23 cellular contexts compared by ENCODE assay signal in genomic region chr21:35628331-35628730, GRCh38.
DNase-seq lines count a peak whose midpoint lies in the region; ATAC-seq and TF ChIP-seq lines count a peak whose summit lies in the region.
"Had no signal": no experiment of that assay in that cellular context is flagged by ENCODE, and none has a peak within 500 bp of the region (broad histone marks: within the 10 kb centered on the region; RNA-seq: fewer than 3 reads in every experiment).

No MANE protein-coding gene starts in this region.

- TF ChIP-seq CTCF in nephron progenitor cell (IDR thresholded peaks at IDR 0.05), result no peak

- ATAC-seq in aorta (ENCODE audit: low FRiP score), result no peak

- H3K27me3 ChIP-seq in aorta (ENCODE audit: control insufficient read depth in 1 of 2, insufficient read depth in 2 of 2, low read length in 1 of 2) (peaks cover 0 to 2% of the 10 kb centered on the region in 2 donors), HAP-1 (ENCODE audit: low read depth) (no peaks in the 10 kb centered on the region)
- no peaks in the 10 kb centered on the region for H3K27me3 ChIP-seq in CD4-positive, alpha-beta memory T cell (ENCODE audit: insufficient read depth, low read length)
- H3K27me3 ChIP-seq: MG63 had no signal

- no peaks in the 10 kb centered on the region for H3K36me3 Mint-ChIP-seq in nephron progenitor cell (ENCODE audit: low read depth)
- H3K36me3 Mint-ChIP-seq in CD4-positive, alpha-beta memory T cell, result no peaks in the 10 kb centered on the region

- POLR2A ChIA-PET in CD4-positive, alpha-beta memory T cell (lab: Charles Lee; ENCODE audit: partially characterized antibody), result no interaction called here

- H3K9me3 ChIP-seq in aorta (ENCODE audit: control insufficient read depth, low read length), result no peaks in the 10 kb centered on the region
- no peaks in the 10 kb centered on the region for H3K9me3 ChIP-seq in CD4-positive, alpha-beta memory T cell (ENCODE audit: control insufficient read depth in 1 of 2, low read length in 2 of 2)
- no peaks in the 10 kb centered on the region for H3K9me3 ChIP-seq in HAP-1
- H3K9me3 ChIP-seq: Caco-2, MG63 had no signal

- DNase-seq in Daoy (ENCODE audit: low read depth) (peak; percentile 21), NCI-H226 (peak; percentile 24), astrocyte of the hippocampus (ENCODE audit: low read depth, low spot score) (peak; percentile 28), nephron progenitor cell (no peak), aorta (no peak), NCI-H526 (lab: John Stamatoyannopoulos, UW) (no peak), HAP-1 (ENCODE audit: low spot score in 2 of 2) (no peak)
- no peak for DNase-seq in CD4-positive, alpha-beta memory T cell
- DNase-seq: 8988T; Caco-2; DMS153; HCEC 1CT; Kasumi-1; MG63; NCI-H1092 treated with DMSO at 0.1 percent for 48 hours; NCI-H2081; NCI-H2171 treated with DMSO at 0.1 percent for 48 hours; NCI-H446 treated with DMSO at 0.1 percent for 48 hours; NCI-H748 treated with DMSO at 0.1 percent for 48 hours; NK-92 treated with Interleukin-12 subunit alpha and Interleukin-12 subunit beta, amount 100 ng/mL, for 24 hours; SHP77 had no signal

- peaks cover 3% of the 10 kb centered on the region for H3K27me3 Mint-ChIP-seq in nephron progenitor cell (ENCODE audit: low read depth, poor library complexity)
- H3K27me3 Mint-ChIP-seq in CD4-positive, alpha-beta memory T cell, result peaks cover 19 to 21% of the 10 kb centered on the region in 2 donors

- H3K4me3 ChIP-seq in aorta (ENCODE audit: low read length in 2 of 2), result no peak overlapping the region
- H3K4me3 ChIP-seq in CD4-positive, alpha-beta memory T cell (ENCODE audit: low read length in 2 of 2), result no peak overlapping the region
- no peak overlapping the region for H3K4me3 ChIP-seq in HAP-1
- H3K4me3 ChIP-seq: MG63, SK-N-MC had no signal

- in situ Hi-C loops in HAP-1 (cut with MboI; ENCODE audit: low sequenced_read_pairs), result no loop called here

- H3K4me1 ChIP-seq in aorta (ENCODE audit: control insufficient read depth in 1 of 2, insufficient read depth in 2 of 2, low read length in 2 of 2) (no peaks in the 10 kb centered on the region), HAP-1 (no peaks in the 10 kb centered on the region)
- H3K4me1 ChIP-seq in CD4-positive, alpha-beta memory T cell (ENCODE audit: insufficient read depth, low read length), result no peaks in the 10 kb centered on the region
- H3K4me1 ChIP-seq: Caco-2 had no signal

- H3K4me1 Mint-ChIP-seq in nephron progenitor cell, result peaks cover 20% of the 10 kb centered on the region
- no peaks in the 10 kb centered on the region for H3K4me1 Mint-ChIP-seq in CD4-positive, alpha-beta memory T cell
- H3K4me1 Mint-ChIP-seq: B cell had no signal

- H3K36me3 ChIP-seq in aorta (ENCODE audit: control insufficient read depth in 1 of 2, insufficient read depth in 2 of 2, low read length in 1 of 2) (no peaks in the 10 kb centered on the region), HAP-1 (replicated peaks) (no peaks in the 10 kb centered on the region)
- H3K36me3 ChIP-seq in CD4-positive, alpha-beta memory T cell (ENCODE audit: insufficient read depth, low read length), result no peaks in the 10 kb centered on the region
- H3K36me3 ChIP-seq: MG63 had no signal

- H3K4me3 Mint-ChIP-seq in nephron progenitor cell, result no peak overlapping the region
- no peak overlapping the region for H3K4me3 Mint-ChIP-seq in CD4-positive, alpha-beta memory T cell
- H3K4me3 Mint-ChIP-seq: B cell had no signal

- WGBS in aorta, 2 donors, result 42 to 44% methylated on average over 2 of the region's 2 CpGs

- no peak overlapping the region for H3K27ac ChIP-seq in aorta (ENCODE audit: low read depth in 1 of 2, low read length in 2 of 2)
- H3K27ac ChIP-seq in CD4-positive, alpha-beta memory T cell (ENCODE audit: low read depth, low read length), result no peak overlapping the region
- H3K27ac ChIP-seq: SK-N-MC had no signal

- peak overlapping the region; percentile 46 for H3K27ac Mint-ChIP-seq in nephron progenitor cell
- no peak overlapping the region for H3K27ac Mint-ChIP-seq in CD4-positive, alpha-beta memory T cell
- H3K27ac Mint-ChIP-seq: B cell had no signal

- CTCF ChIA-PET in CD4-positive, alpha-beta memory T cell (lab: Charles Lee; ENCODE audit: partially characterized antibody), result no interaction called here

- no peaks in the 10 kb centered on the region for H3K9me3 Mint-ChIP-seq in nephron progenitor cell
- H3K9me3 Mint-ChIP-seq in CD4-positive, alpha-beta memory T cell, result no peaks in the 10 kb centered on the region

- intact Hi-C loops in aorta (cut with DNase I), result no loop called here
- intact Hi-C loops in CD4-positive, alpha-beta memory T cell (cut with micrococcal nuclease), result no loop called here

Comparison
In these comparisons a context has a peak if more than half of its experiments do, and no peak if none do; other contexts are left out.
1. DNase-seq: peak in Daoy (single experiment), NCI-H226 (single experiment) and astrocyte of the hippocampus (single experiment); none in nephron progenitor cell (single experiment), aorta (0 of 2), NCI-H526 (0 of 2), CD4-positive, alpha-beta memory T cell (0 of 5) and HAP-1 (0 of 2).